In the genomic region with DNA sequence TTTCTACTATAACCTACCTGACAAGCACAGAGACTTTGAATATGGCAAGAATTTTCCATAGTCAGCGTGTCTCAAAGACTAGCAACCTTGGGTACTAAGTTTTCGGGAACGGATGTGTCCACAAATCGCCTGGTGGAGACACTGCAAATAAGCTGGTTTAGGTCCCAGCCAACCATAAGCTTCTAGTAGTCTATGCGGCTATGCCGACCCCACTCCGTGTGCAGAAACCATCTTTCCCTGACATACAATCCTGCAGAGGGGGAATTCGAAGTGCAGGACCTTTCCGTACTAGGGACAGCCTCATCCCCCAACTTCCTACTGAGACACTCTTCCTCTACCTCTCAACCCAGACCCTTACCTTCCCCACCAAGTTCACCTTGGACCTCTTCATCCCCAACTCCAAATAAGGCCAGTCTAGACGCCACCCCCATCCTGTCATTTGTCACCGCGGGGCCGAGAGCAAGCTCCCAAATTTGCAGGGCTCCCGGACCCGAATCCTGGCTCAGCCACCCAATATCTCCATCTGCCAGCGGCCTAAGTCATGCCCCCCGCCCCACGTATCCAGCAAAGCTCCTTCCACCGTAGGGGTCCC, we compare ENCODE assay signal across 1 cellular context.
TF ChIP-seq lines count a peak whose summit lies in the region.

No MANE protein-coding gene starts in this region.

TF ChIP-seq in neural cell, 6 proteins besides CTCF, POLR2A, EP300 and RAD21 (continued from another document):
- TF ChIP-seq REST (IDR thresholded peaks at IDR 0.05; ENCODE audit: borderline replicate concordance) = no peak
- TF ChIP-seq TAF1 (IDR thresholded peaks at IDR 0.05; ENCODE audit: low read depth) = no peak
